In genomic region chr3:147197739-147198138, GRCh38 we compare ENCODE assay signal across 23 cellular contexts.
"Had no signal": no experiment of that assay in that cellular context is flagged by ENCODE, and none has a peak within 500 bp of the region (broad histone marks: within the 10 kb centered on the region; RNA-seq: fewer than 3 reads in every experiment).

No MANE protein-coding gene starts in this region.

- ATAC-seq: activated CD4-positive, alpha-beta T cell treated with anti-CD3 and anti-CD28 coated beads for 36 hours; effector memory CD8-positive, alpha-beta T cell; gastrocnemius medialis; left lung; lower lobe of right lung; natural killer cell treated with Interleukin-12 subunit alpha and Interleukin-12 subunit beta and Interleukin-15 and Interleukin-18, amount 100 ng/mL, for 72 hours had no signal

- FAIRE-seq: astrocyte, islet of Langerhans had no signal

- DNase-seq: activated CD4-positive, alpha-beta T cell treated with anti-CD3 and anti-CD28 coated beads for 36 hours; activated CD4-positive, alpha-beta T cell treated with anti-CD3 and anti-CD28 coated beads, Interleukin-2, amount 50 U/mL, for 48 hours; activated CD4-positive, CD25-positive, alpha-beta regulatory T cell; activated CD8-positive, alpha-beta memory T cell treated with anti-CD3 and anti-CD28 coated beads, Interleukin-2, amount 50 U/mL, for 4 hours; activated gamma-delta T cell; activated naive CD4-positive, alpha-beta T cell treated with anti-CD3 and anti-CD28 coated beads, Interleukin-2, amount 50 U/mL, for 16 hours; activated T-cell treated with anti-CD3 and anti-CD28 coated beads, Interleukin-2, amount 50 U/mL, for 1 hour; amniotic stem cell; brain microvascular endothelial cell; cortex of kidney; effector memory CD8-positive, alpha-beta T cell; erythroblast; gastrocnemius medialis; glutamatergic neuron; left lung; lower lobe of right lung; mesenchymal stem cell; stimulated activated CD4-positive, alpha-beta T cell treated with anti-CD3 and anti-CD28 coated beads, Interleukin-15, amount 100 ng/mL, for 24 hours; stimulated activated naive CD4-positive, alpha-beta T cell; T-helper 2 cell had no signal
